Comparison of ENCODE assay signal across 8 cellular contexts in genomic region chr11:128484172-128484571, GRCh38.
DNase-seq lines count a peak whose midpoint lies in the region; ATAC-seq, FAIRE-seq and TF ChIP-seq lines count a peak whose summit lies in the region.
"Had no signal": no experiment of that assay in that cellular context is flagged by ENCODE, and none has a peak within 500 bp of the region (broad histone marks: within the 10 kb centered on the region; RNA-seq: fewer than 3 reads in every experiment).

No MANE protein-coding gene starts in this region.

- ATAC-seq in GM19455 (IDR thresholded peaks at IDR 0.05; ENCODE audit: unreplicated experiment) = no peak

- H3K9me3 Mint-ChIP-seq in osteocyte (ENCODE audit: unreplicated experiment) = no peaks in the 10 kb centered on the region

- FAIRE-seq in D721Med (lab: Jason Lieb, UNC) = no peak
- FAIRE-seq: pancreas had no signal

- peaks cover 43% of the 10 kb centered on the region for H3K4me1 Mint-ChIP-seq in osteocyte (ENCODE audit: unreplicated experiment)

- H3K27ac Mint-ChIP-seq in osteocyte (ENCODE audit: unreplicated experiment) = peak overlapping the region; percentile 5

- CTCF ChIA-PET in GM10248 (lab: Yijun Ruan, JAX) = interaction anchor here (0.8 to 3.8 kb wide), 13 partner anchors 9 to 327 kb away, joined by 3 to 19 read pairs (median 3); no protein-coding TSS in a partner anchor

- POLR2A ChIA-PET in GM10248 (lab: Yijun Ruan, JAX) = no interaction called here

- H3K27me3 Mint-ChIP-seq in osteocyte (ENCODE audit: unreplicated experiment) = no peaks in the 10 kb centered on the region

- peak; percentile 18 for TF ChIP-seq CTCF in GM10248 (IDR thresholded peaks at IDR 0.05; ENCODE audit: control extremely low read depth, extremely low read depth, low read depth, missing control alignments)
- TF ChIP-seq CTCF in osteocyte (IDR thresholded peaks at IDR 0.05) = no peak
- no peak for TF ChIP-seq CTCF in D721Med (IDR thresholded peaks at IDR 0.05; ENCODE audit: insufficient read depth, missing control alignments)

- H3K36me3 Mint-ChIP-seq in osteocyte (ENCODE audit: unreplicated experiment) = peaks cover 72% of the 10 kb centered on the region

- H3K4me3 Mint-ChIP-seq in osteocyte (ENCODE audit: unreplicated experiment) = no peak overlapping the region

- DNase-seq in GM10248 (ENCODE audit: extremely low spot score) (no peak), M059J (ENCODE audit: low read depth) (peak; percentile 55), cerebellar cortex (ENCODE audit: low spot score) (peak; percentile 24), osteocyte (ENCODE audit: extremely low spot score, unreplicated experiment) (no peak), D721Med (ENCODE audit: insufficient read length, low spot score) (no peak)
- no peak for DNase-seq in stimulated activated CD4-positive, alpha-beta T cell treated with anti-CD3 and anti-CD28 coated beads, Interleukin-4, amount 100 ng/mL, for 1 hour
- DNase-seq: pancreas had no signal

Comparison
In these comparisons a context has a peak if more than half of its experiments do, and no peak if none do; other contexts are left out.
1. DNase-seq: peak in M059J (single experiment) and cerebellar cortex (single experiment); none in GM10248 (single experiment), osteocyte (single experiment), D721Med (single experiment) and stimulated activated CD4-positive, alpha-beta T cell treated with anti-CD3 and anti-CD28 coated beads, Interleukin-4, amount 100 ng/mL, for 1 hour (single experiment).